Comparison of ENCODE assay signal across 33 cellular contexts in the genomic region with DNA sequence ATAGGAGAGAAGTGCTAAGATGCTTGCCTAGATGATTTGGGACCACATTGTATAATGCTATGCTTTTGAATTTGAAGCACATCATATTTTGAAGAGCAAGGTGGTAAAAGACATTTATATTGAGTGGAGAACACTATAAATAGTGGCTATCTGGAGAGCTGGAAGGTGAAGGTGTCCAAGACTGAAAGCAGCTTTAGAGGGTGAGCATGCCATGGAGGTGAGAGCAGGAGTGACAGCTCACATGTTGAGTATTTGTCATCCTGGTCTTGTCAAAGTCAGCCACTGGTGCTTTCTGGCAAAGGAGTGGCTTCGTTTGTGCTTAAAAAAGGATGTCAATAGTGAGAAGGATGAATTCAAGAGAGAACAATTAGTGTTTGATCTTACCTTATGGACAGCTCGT.
"Had no signal": no experiment of that assay in that cellular context is flagged by ENCODE, and none has a peak within 500 bp of the region (broad histone marks: within the 10 kb centered on the region; RNA-seq: fewer than 3 reads in every experiment).

No MANE protein-coding gene starts in this region.

- H3K27me3 Mint-ChIP-seq: activated naive CD8-positive, alpha-beta T cell treated with anti-CD3 and anti-CD28 coated beads for 36 hours had no signal

- H3K36me3 ChIP-seq: adrenal gland, breast epithelium, cardiac muscle cell, gastrocnemius medialis, heart right ventricle had no signal

- H3K27me3 ChIP-seq: adrenal gland, body of pancreas, breast epithelium, cardiac muscle cell, foreskin keratinocyte, gastrocnemius medialis, heart right ventricle had no signal

- H3K4me3 Mint-ChIP-seq: activated CD4-positive, alpha-beta memory T cell treated with anti-CD3 and anti-CD28 coated beads for 36 hours; activated CD4-positive, alpha-beta T cell treated with anti-CD3 and anti-CD28 coated beads for 36 hours; activated CD4-positive, alpha-beta T cell treated with anti-CD3 and anti-CD28 coated beads, Interleukin-2, amount 10 ng/mL, durations not matched to agents 24 days and 14 days; activated CD8-positive, alpha-beta memory T cell treated with anti-CD3 and anti-CD28 coated beads, Interleukin-2, amount 10 ng/mL, durations not matched to agents 7 days and 5 days; activated CD8-positive, alpha-beta T cell treated with anti-CD3 and anti-CD28 coated beads, Interleukin-2, amount 10 ng/mL, durations not matched to agents 7 days and 5 days; activated naive CD4-positive, alpha-beta T cell treated with anti-CD3 and anti-CD28 coated beads for 36 hours; activated naive CD4-positive, alpha-beta T cell treated with anti-CD3 and anti-CD28 coated beads, Interleukin-2, amount 50 U/mL, for 24 hours; activated naive CD8-positive, alpha-beta T cell treated with anti-CD3 and anti-CD28 coated beads for 36 hours; activated naive CD8-positive, alpha-beta T cell treated with anti-CD3 and anti-CD28 coated beads, Interleukin-2, amount 50 U/mL, for 24 hours; activated T-helper 1 cell treated with anti-CD3 and anti-CD28 coated beads, Interleukin-12 subunit alpha, Interleukin-12 subunit beta, Interleukin-2, Interleukin-4 antibody, amounts not matched to agents 30 ng/mL and 10 ng/mL and 1 ng/mL, durations not matched to agents 14 hours and 24 hours and 36 hours; central memory CD8-positive, alpha-beta T cell; effector memory CD8-positive, alpha-beta T cell had no signal

- DNase-seq: activated CD4-positive, alpha-beta memory T cell treated with anti-CD3 and anti-CD28 coated beads for 36 hours; activated CD4-positive, alpha-beta T cell treated with anti-CD3 and anti-CD28 coated beads for 36 hours; activated CD4-positive, alpha-beta T cell treated with anti-CD3 and anti-CD28 coated beads, Interleukin-2, amount 10 ng/mL, durations not matched to agents 24 days and 14 days; activated CD4-positive, CD25-positive, alpha-beta regulatory T cell; activated CD4-positive, CD25-positive, alpha-beta regulatory T cell treated with anti-CD3 and anti-CD28 coated beads, Interleukin-2, amount 50 U/mL, for 72 hours; activated CD8-positive, alpha-beta memory T cell treated with anti-CD3 and anti-CD28 coated beads, Interleukin-2, amount 10 ng/mL, durations not matched to agents 7 days and 5 days; activated CD8-positive, alpha-beta memory T cell treated with anti-CD3 and anti-CD28 coated beads, Interleukin-2, amount 50 U/mL, for 4 hours; activated CD8-positive, alpha-beta T cell treated with anti-CD3 and anti-CD28 coated beads, Interleukin-2, amount 10 ng/mL, durations not matched to agents 7 days and 5 days; activated effector memory CD4-positive, alpha-beta T cell treated with anti-CD3 and anti-CD28 coated beads, Interleukin-2, amount 50 U/mL, for 16 hours; activated naive CD4-positive, alpha-beta T cell treated with anti-CD3 and anti-CD28 coated beads for 36 hours; activated naive CD8-positive, alpha-beta T cell treated with anti-CD3 and anti-CD28 coated beads for 36 hours; activated naive CD8-positive, alpha-beta T cell treated with anti-CD3 and anti-CD28 coated beads, Interleukin-2, amount 50 U/mL, for 24 hours; activated T-cell treated with anti-CD3 and anti-CD28 coated beads, Interleukin-2, amount 50 U/mL, for 1 hour; activated T-cell treated with anti-CD3 and anti-CD28 coated beads, Interleukin-2, amount 50 U/mL, for 48 hours; adrenal gland; amygdala; aorta; body of pancreas; cortex of kidney; effector CD4-positive, alpha-beta T cell; effector memory CD8-positive, alpha-beta T cell; gastrocnemius medialis; glutamatergic neuron; heart right ventricle; T-helper 2 cell had no signal

- H3K4me3 ChIP-seq: adrenal gland, body of pancreas, breast epithelium, cardiac muscle cell, gastrocnemius medialis, heart right ventricle had no signal

- H3K4me1 Mint-ChIP-seq: activated CD8-positive, alpha-beta memory T cell treated with anti-CD3 and anti-CD28 coated beads, Interleukin-2, amount 10 ng/mL, durations not matched to agents 7 days and 5 days; central memory CD8-positive, alpha-beta T cell had no signal

- ATAC-seq: activated CD4-positive, alpha-beta T cell treated with anti-CD3 and anti-CD28 coated beads for 36 hours; activated CD8-positive, alpha-beta memory T cell treated with anti-CD3 and anti-CD28 coated beads, Interleukin-2, amount 10 ng/mL, durations not matched to agents 7 days and 5 days; activated CD8-positive, alpha-beta T cell treated with anti-CD3 and anti-CD28 coated beads, Interleukin-2, amount 10 ng/mL, durations not matched to agents 7 days and 5 days; activated naive CD8-positive, alpha-beta T cell treated with anti-CD3 and anti-CD28 coated beads, Interleukin-2, amount 50 U/mL, for 24 hours; body of pancreas; effector memory CD8-positive, alpha-beta T cell; esophagus mucosa; foreskin keratinocyte; gastrocnemius medialis had no signal

- H3K27ac ChIP-seq: adrenal gland, body of pancreas, breast epithelium, cardiac muscle cell, foreskin keratinocyte, gastrocnemius medialis, heart right ventricle had no signal

- H3K36me3 Mint-ChIP-seq: activated naive CD8-positive, alpha-beta T cell treated with anti-CD3 and anti-CD28 coated beads for 36 hours had no signal

- H3K4me1 ChIP-seq: adrenal gland, body of pancreas, breast epithelium, gastrocnemius medialis had no signal

- H3K27ac Mint-ChIP-seq: activated CD4-positive, alpha-beta memory T cell treated with anti-CD3 and anti-CD28 coated beads for 36 hours; activated CD4-positive, alpha-beta T cell treated with anti-CD3 and anti-CD28 coated beads for 36 hours; activated CD4-positive, alpha-beta T cell treated with anti-CD3 and anti-CD28 coated beads, Interleukin-2, amount 10 ng/mL, durations not matched to agents 24 days and 14 days; activated CD8-positive, alpha-beta memory T cell treated with anti-CD3 and anti-CD28 coated beads, Interleukin-2, amount 10 ng/mL, durations not matched to agents 7 days and 5 days; activated CD8-positive, alpha-beta T cell treated with anti-CD3 and anti-CD28 coated beads, Interleukin-2, amount 10 ng/mL, durations not matched to agents 7 days and 5 days; activated naive CD4-positive, alpha-beta T cell treated with anti-CD3 and anti-CD28 coated beads for 36 hours; activated naive CD4-positive, alpha-beta T cell treated with anti-CD3 and anti-CD28 coated beads, Interleukin-2, amount 50 U/mL, for 24 hours; activated naive CD8-positive, alpha-beta T cell treated with anti-CD3 and anti-CD28 coated beads for 36 hours; activated naive CD8-positive, alpha-beta T cell treated with anti-CD3 and anti-CD28 coated beads, Interleukin-2, amount 50 U/mL, for 24 hours; activated T-helper 1 cell treated with anti-CD3 and anti-CD28 coated beads, Interleukin-12 subunit alpha, Interleukin-12 subunit beta, Interleukin-2, Interleukin-4 antibody, amounts not matched to agents 30 ng/mL and 10 ng/mL and 1 ng/mL, durations not matched to agents 14 hours and 24 hours and 36 hours; activated T-helper 2 cell treated with anti-CD3 and anti-CD28 coated beads, Interferon-gamma antibody, Interleukin-2, Interleukin-4, amounts not matched to agents 10 μg/mL and 5 μg/mL and 100 μg/mL, durations not matched to agents 14 hours and 24 hours and 36 hours; effector memory CD8-positive, alpha-beta T cell had no signal
